8 cellular contexts compared by ENCODE assay signal in genomic region chr19:17302391-17303166, GRCh38. TPM values are rescaled to one million over a fixed set of nuclear protein-coding genes. Genes with fewer than 3 reads are reported as not detected.
DNase-seq lines count a peak whose midpoint lies in the region; ATAC-seq, FAIRE-seq and TF ChIP-seq lines count a peak whose summit lies in the region.

No MANE protein-coding gene starts in this region.

- H3K9ac ChIP-seq in MM.1S (ENCODE audit: low read length), result peak overlapping the region; percentile 72; the same call in 1 of the 2 replicates
- H3K9ac ChIP-seq in astrocyte (ENCODE audit: low read length), result peak overlapping the region; percentile 75
- peak overlapping the region; percentile 76 for H3K9ac ChIP-seq in HepG2 (ENCODE audit: insufficient read depth, low read depth, low read length)

- H3K9me2 ChIP-seq in MM.1S (replicated peaks; ENCODE audit: insufficient read depth, low read length), result no peaks in the 10 kb centered on the region

- TF ChIP-seq RAD21 in HepG2 (CRISPR knock-in tag; IDR thresholded peaks at IDR 0.05), result no peak

- CTCF ChIA-PET in CD8-positive, alpha-beta T cell (lab: Charles Lee), result interaction anchor here (1.0 to 4.2 kb wide), 4 partner anchors 9 to 93 kb away, joined by 3 to 21 read pairs (median 4); partner anchors contain the start of gene ANKLE1
- CTCF ChIA-PET in HepG2 (lab: Yijun Ruan, JAX; ENCODE audit: low intra/inter-chr PET ratio, low total read pairs), result no interaction called here

- H4K20me1 ChIP-seq in MM.1S (ENCODE audit: insufficient read depth, low read length), result no peaks in the 10 kb centered on the region
- H4K20me1 ChIP-seq in astrocyte (ENCODE audit: insufficient read depth, low read length), result peaks cover 3% of the 10 kb centered on the region
- H4K20me1 ChIP-seq in HepG2 (ENCODE audit: insufficient read depth, low read length), result no peaks in the 10 kb centered on the region

- BruUV-seq in HepG2 (replicated peaks; lab: Mats Ljungman, UMichigan), result no TSS peak

- FAIRE-seq in astrocyte (lab: Jason Lieb, UNC) (no peak), HepG2 (lab: Jason Lieb, UNC) (no peak)

- in situ Hi-C loops in HepG2 (cut with HindIII; ENCODE audit: extremely low pct_ligation_motif_present, low pct_unique_long_range_greater_than_20kb), result no loop called here

- TF ChIP-seq EP300 in HepG2 (IDR thresholded peaks at IDR 0.05; ENCODE audit: low read depth in 2 of 2, low read length in 2 of 2), result no peak
- TF ChIP-seq EP300 in HepG2 (CRISPR knock-in tag; IDR thresholded peaks at IDR 0.05; ENCODE audit: borderline replicate concordance), result no peak

- H3K4me1 Mint-ChIP-seq in CD8-positive, alpha-beta T cell (ENCODE audit: low read depth), result peaks cover 28% of the 10 kb centered on the region
- peaks cover 1% of the 10 kb centered on the region for H3K4me1 Mint-ChIP-seq in astrocyte (ENCODE audit: low read depth, unreplicated experiment)

- no peaks in the 10 kb centered on the region for H3K27me3 Mint-ChIP-seq in CD8-positive, alpha-beta T cell (ENCODE audit: low read depth)
- no peaks in the 10 kb centered on the region for H3K27me3 Mint-ChIP-seq in astrocyte (ENCODE audit: low read depth, unreplicated experiment)

- peak overlapping the region; percentile 58 for H3K27ac ChIP-seq in CD8-positive, alpha-beta T cell (ENCODE audit: low read depth, low read length)
- no peak overlapping the region for H3K27ac ChIP-seq in MM.1S (ENCODE audit: low read length)
- no peak overlapping the region for H3K27ac ChIP-seq in astrocyte (ENCODE audit: low read depth, low read length)
- peak overlapping the region; percentile 57 for H3K27ac ChIP-seq in HepG2 (ENCODE audit: extremely low read length, insufficient read depth, low read length)
- H3K27ac ChIP-seq in thyroid gland, result peak overlapping the region in 2 of 3 donors; percentile 90 to 91

- peak overlapping the region; percentile 87 for H2AFZ ChIP-seq in MM.1S (ENCODE audit: low read length)
- H2AFZ ChIP-seq in astrocyte (ENCODE audit: low read depth, low read length), result peak overlapping the region; percentile 67
- no peak overlapping the region for H2AFZ ChIP-seq in HepG2 (ENCODE audit: low read length)

- no peak for TF ChIP-seq CTCF in CD8-positive, alpha-beta T cell (IDR thresholded peaks at IDR 0.05)
- no peak for TF ChIP-seq CTCF in MM.1S (IDR thresholded peaks at IDR 0.05; ENCODE audit: low read length)
- no peak for TF ChIP-seq CTCF in astrocyte (IDR thresholded peaks at IDR 0.05; ENCODE audit: insufficient read depth, low read depth, low read length)
- no peak for TF ChIP-seq CTCF in HepG2 (CRISPR knock-in tag; IDR thresholded peaks at IDR 0.05)
- no peak for TF ChIP-seq CTCF in thyroid gland (IDR thresholded peaks at IDR 0.05)

- peak overlapping the region; percentile 89 for H3K4me2 ChIP-seq in MM.1S (ENCODE audit: low read depth, low read length)
- peak overlapping the region; percentile 87 for H3K4me2 ChIP-seq in astrocyte (ENCODE audit: low read length)
- peak overlapping the region; percentile 97 for H3K4me2 ChIP-seq in HepG2 (ENCODE audit: low read depth, low read length)

- peak overlapping the region; percentile 66 for H3K27ac Mint-ChIP-seq in CD8-positive, alpha-beta T cell
- no peak overlapping the region for H3K27ac Mint-ChIP-seq in astrocyte (ENCODE audit: unreplicated experiment)

- peaks cover 6% of the 10 kb centered on the region for H3K36me3 Mint-ChIP-seq in CD8-positive, alpha-beta T cell
- peaks cover 2% of the 10 kb centered on the region for H3K36me3 Mint-ChIP-seq in astrocyte (ENCODE audit: low read depth, unreplicated experiment)

- H3K4me3 Mint-ChIP-seq in CD8-positive, alpha-beta T cell, result peak overlapping the region; percentile 77
- H3K4me3 Mint-ChIP-seq in astrocyte (ENCODE audit: unreplicated experiment), result peak overlapping the region; percentile 78

- peak in 3 of 7 experiments; percentile 21 to 46 (median 28) for DNase-seq in CD8-positive, alpha-beta T cell
- DNase-seq in MM.1S (no peak), astrocyte (ENCODE audit: low read depth) (no peak), HepG2 (ENCODE audit: low spot score) (no peak), thyroid gland (peak in 1 of 2 donors; percentile 24), NCI-H524 treated with DMSO at 0.1 percent for 48 hours (lab: John Stamatoyannopoulos, UW) (no peak)

- no peak for TF ChIP-seq POLR2A in HepG2 (IDR thresholded peaks at IDR 0.05; ENCODE audit: insufficient read depth in 1 of 2, low read depth in 2 of 2, low read length in 2 of 2)
- no peak for TF ChIP-seq POLR2A in thyroid gland (IDR thresholded peaks at IDR 0.05)

- WGBS in HepG2 (ENCODE audit: low lambda C conversion rate), result 38% methylated on average over 2 of the region's 29 CpGs
- 12 to 40% methylated on average over 2 to 7 of the region's 29 CpGs for WGBS in thyroid gland, 2 donors

- H3F3A ChIP-seq in MM.1S (ENCODE audit: insufficient read depth, low read length), result peaks cover 19% of the 10 kb centered on the region

- H3K27me3 ChIP-seq in CD8-positive, alpha-beta T cell (ENCODE audit: insufficient read depth, low read length), result no peaks in the 10 kb centered on the region
- no peaks in the 10 kb centered on the region for H3K27me3 ChIP-seq in MM.1S (replicated peaks; ENCODE audit: insufficient read depth, low read length)
- H3K27me3 ChIP-seq in astrocyte (ENCODE audit: insufficient read depth, low read length), result no peaks in the 10 kb centered on the region
- H3K27me3 ChIP-seq in HepG2 (ENCODE audit: control insufficient read depth in 1 of 2, insufficient read depth in 2 of 2, low read length in 2 of 2), result no peaks in the 10 kb centered on the region
- no peaks in the 10 kb centered on the region for H3K27me3 ChIP-seq in thyroid gland

- peaks cover 32% of the 10 kb centered on the region for H3K4me1 ChIP-seq in CD8-positive, alpha-beta T cell (ENCODE audit: insufficient read depth, low read length)
- peaks cover 17% of the 10 kb centered on the region for H3K4me1 ChIP-seq in MM.1S (ENCODE audit: low read length)
- peaks cover 12% of the 10 kb centered on the region for H3K4me1 ChIP-seq in astrocyte (ENCODE audit: insufficient read depth, low read length)
- H3K4me1 ChIP-seq in HepG2 (ENCODE audit: insufficient read depth, low read length), result peaks cover 33% of the 10 kb centered on the region
- H3K4me1 ChIP-seq in thyroid gland, result peaks cover 36 to 37% of the 10 kb centered on the region in 2 donors

- no peaks in the 10 kb centered on the region for H3K9me3 Mint-ChIP-seq in CD8-positive, alpha-beta T cell
- no peaks in the 10 kb centered on the region for H3K9me3 Mint-ChIP-seq in astrocyte (ENCODE audit: unreplicated experiment)

- H3K9me3 ChIP-seq in CD8-positive, alpha-beta T cell (ENCODE audit: low read length), result no peaks in the 10 kb centered on the region
- H3K9me3 ChIP-seq in MM.1S (replicated peaks; ENCODE audit: insufficient read depth, low read length) (no peaks in the 10 kb centered on the region), astrocyte (ENCODE audit: insufficient read depth, low read depth, low read length) (no peaks in the 10 kb centered on the region), HepG2 (ENCODE audit: low read length) (peaks cover 5% of the 10 kb centered on the region), thyroid gland (no peaks in the 10 kb centered on the region)

- peak; percentile 12 for ATAC-seq in CD8-positive, alpha-beta T cell
- ATAC-seq in HepG2 (peak; percentile 3), GM19328 (IDR thresholded peaks at IDR 0.05; ENCODE audit: unreplicated experiment) (no peak), HG03159 (IDR thresholded peaks at IDR 0.05; ENCODE audit: unreplicated experiment) (no peak)

- intact Hi-C loops in CD8-positive, alpha-beta T cell (cut with DNase I, micrococcal nuclease), result no loop called here
- intact Hi-C loops in HepG2 (cut with micrococcal nuclease; ENCODE audit: unreplicated experiment) (loop anchor here (1.0 kb wide), 1 partner anchor 87 kb away; the partner anchor contains the start of gene USE1), thyroid gland (cut with DNase I) (no loop called here)

- POLR2A ChIA-PET in CD8-positive, alpha-beta T cell (lab: Charles Lee), result interaction anchor here (0.6 to 1.4 kb wide), 2 partner anchors 31 to 526 kb away, joined by 4 read pairs; no protein-coding TSS in a partner anchor
- POLR2A ChIA-PET in HepG2 (lab: Yijun Ruan, JAX), result interaction anchor here (0.6 to 1.8 kb wide), 4 partner anchors 47 to 87 kb away, joined by 3 to 6 read pairs (median 4); partner anchors contain the start of gene USE1

- H3K4me3 ChIP-seq in CD8-positive, alpha-beta T cell (ENCODE audit: low read depth, low read length), result peak overlapping the region; percentile 85
- H3K4me3 ChIP-seq in MM.1S (ENCODE audit: low read length), result peak overlapping the region; percentile 77
- peak overlapping the region; percentile 57 for H3K4me3 ChIP-seq in astrocyte (ENCODE audit: insufficient read depth, low read depth, low read length)
- H3K4me3 ChIP-seq in HepG2 (replicated peaks in 1 of 3; ENCODE audit: insufficient read depth in 1 of 3, low read depth in 2 of 3, low read length in 3 of 3), result peak overlapping the region; percentile 81 to 88 (median 81)
- H3K4me3 ChIP-seq in thyroid gland (replicated peaks in 1 of 3), result peak overlapping the region in 2 of 3 donors; percentile 17 to 75

- H3K79me2 ChIP-seq in MM.1S (ENCODE audit: low read length) (peaks cover 15% of the 10 kb centered on the region), astrocyte (ENCODE audit: insufficient read depth, low read length) (peaks cover 7% of the 10 kb centered on the region), HepG2 (ENCODE audit: insufficient read depth, low read length) (peaks cover 3% of the 10 kb centered on the region)

- no peaks in the 10 kb centered on the region for H3K36me3 ChIP-seq in CD8-positive, alpha-beta T cell (ENCODE audit: insufficient read depth, low read length)
- no peaks in the 10 kb centered on the region for H3K36me3 ChIP-seq in MM.1S (replicated peaks; ENCODE audit: insufficient read depth, low read length)
- no peaks in the 10 kb centered on the region for H3K36me3 ChIP-seq in astrocyte (ENCODE audit: insufficient read depth, low read length)
- peaks cover 0 to 6% of the 10 kb centered on the region in 2 experiments; a peak in 1 of 5 replicates for H3K36me3 ChIP-seq in HepG2 (replicated peaks in 1 of 2; ENCODE audit: control insufficient read depth in 1 of 2, insufficient read depth in 2 of 2, low read length in 2 of 2)
- peaks cover 0 to 2% of the 10 kb centered on the region in 2 donors for H3K36me3 ChIP-seq in thyroid gland

RNA-seq across cellular contexts. Expression of gene ABHD8, which starts 0.6 kb away (rescaled TPM):
- 1 to 10 TPM; 3.3 to 3.9 TPM for total RNA-seq in CD8-positive, alpha-beta T cell
- total RNA-seq in astrocyte, result 8.5 and 9.4 TPM in 2 replicates
- total RNA-seq in HepG2 (2016; rRNA removed; fragmentation: Illumina TruSeq; extraction: Trizol), result 5.6 and 7.2 TPM in 2 replicates
- 8.5 and 10.5 TPM in 2 replicates for total RNA-seq in HepG2 (2016; cell fraction: cytosol; rRNA removed; fragmentation: Illumina TruSeq; extraction: Trizol; ENCODE audit: low read depth)
- total RNA-seq in HepG2 (2016; cell fraction: insoluble cytoplasmic fraction; rRNA removed; fragmentation: Illumina TruSeq; extraction: Trizol), result 4.8 and 6.5 TPM in 2 replicates
- 17.7 and 20.6 TPM in 2 replicates for total RNA-seq in HepG2 (2016; cell fraction: membrane; rRNA removed; fragmentation: Illumina TruSeq; extraction: Trizol)
- total RNA-seq in HepG2 (2016; cell fraction: nucleus; rRNA removed; fragmentation: Illumina TruSeq; extraction: Trizol), result 2.8 and 3.3 TPM in 2 replicates
- 6.3 and 9.9 TPM in 2 replicates for polyA plus RNA-seq in HepG2 (2011; rRNA removed)
- polyA plus RNA-seq in HepG2 (2011; cell fraction: cytosol; rRNA removed), result 8.3 and 14.2 TPM in 2 replicates
- polyA plus RNA-seq in HepG2 (2011; cell fraction: nucleus; rRNA removed), result 8.7 and 9.0 TPM in 2 replicates
- polyA plus RNA-seq in HepG2 (2012), result 5.9 and 7.7 TPM in 2 replicates
- polyA plus RNA-seq in HepG2 (2016; cell fraction: cytosol; fragmentation: Illumina TruSeq; extraction: Trizol; ENCODE audit: low read depth), result 15.3 and 17.8 TPM in 2 replicates
- polyA plus RNA-seq in HepG2 (2016; cell fraction: insoluble cytoplasmic fraction; fragmentation: Illumina TruSeq; extraction: Trizol; ENCODE audit: low read depth), result 7.9 and 9.0 TPM in 2 replicates
- polyA plus RNA-seq in HepG2 (2016; cell fraction: membrane; fragmentation: Illumina TruSeq; extraction: Trizol; ENCODE audit: low read depth), result 23.3 and 24.4 TPM in 2 replicates
- polyA plus RNA-seq in HepG2 (2016; cell fraction: nucleus; fragmentation: Illumina TruSeq; extraction: Trizol; ENCODE audit: insufficient read depth, low read depth), result 6.1 and 8.3 TPM in 2 replicates
- polyA minus RNA-seq in HepG2 (2011; rRNA and poly(A)+ RNA removed; ENCODE audit: low replicate concordance), result 4.2 and 22.1 TPM in 2 replicates
- 9.0 and 9.2 TPM in 2 replicates for polyA minus RNA-seq in HepG2 (2011; cell fraction: cytosol; rRNA and poly(A)+ RNA removed)
- 4.6 and 6.1 TPM in 2 replicates for polyA minus RNA-seq in HepG2 (2011; cell fraction: nucleus; rRNA and poly(A)+ RNA removed)
- 10 to 100 TPM; 14.4 to 31.2 (median 23.3) TPM for total RNA-seq in thyroid gland

RNA-seq across cellular contexts. Expression of gene MRPL34, which starts 3.1 kb away (rescaled TPM):
- 10 to 100 TPM; 29.5 to 33.8 TPM for total RNA-seq in CD8-positive, alpha-beta T cell
- total RNA-seq in astrocyte (64.8 and 65.1 TPM in 2 replicates), HepG2 (2016; rRNA removed; fragmentation: Illumina TruSeq; extraction: Trizol) (77.3 and 93.6 TPM in 2 replicates), thyroid gland (100 to 1,000 TPM in 3 of 4 donors, 10 to 100 TPM in 1; 95.8 to 311 (median 149) TPM)
- 45.1 and 52.9 TPM in 2 replicates for total RNA-seq in HepG2 (2016; cell fraction: cytosol; rRNA removed; fragmentation: Illumina TruSeq; extraction: Trizol; ENCODE audit: low read depth)
- total RNA-seq in HepG2 (2016; cell fraction: insoluble cytoplasmic fraction; rRNA removed; fragmentation: Illumina TruSeq; extraction: Trizol), result 85.6 and 107 TPM in 2 replicates
- total RNA-seq in HepG2 (2016; cell fraction: membrane; rRNA removed; fragmentation: Illumina TruSeq; extraction: Trizol), result 66.3 and 68.2 TPM in 2 replicates
- total RNA-seq in HepG2 (2016; cell fraction: nucleus; rRNA removed; fragmentation: Illumina TruSeq; extraction: Trizol), result 30.0 and 33.9 TPM in 2 replicates
- polyA plus RNA-seq in HepG2 (2011; rRNA removed), result 67.7 and 74.0 TPM in 2 replicates
- 58.9 and 74.9 TPM in 2 replicates for polyA plus RNA-seq in HepG2 (2011; cell fraction: cytosol; rRNA removed)
- polyA plus RNA-seq in HepG2 (2011; cell fraction: nucleus; rRNA removed), result 20.3 and 25.7 TPM in 2 replicates
- 44.9 and 52.3 TPM in 2 replicates for polyA plus RNA-seq in HepG2 (2012)
- polyA plus RNA-seq in HepG2 (2016; cell fraction: cytosol; fragmentation: Illumina TruSeq; extraction: Trizol; ENCODE audit: low read depth), result 56.0 and 60.4 TPM in 2 replicates
- polyA plus RNA-seq in HepG2 (2016; cell fraction: insoluble cytoplasmic fraction; fragmentation: Illumina TruSeq; extraction: Trizol; ENCODE audit: low read depth), result 143 and 167 TPM in 2 replicates
- polyA plus RNA-seq in HepG2 (2016; cell fraction: membrane; fragmentation: Illumina TruSeq; extraction: Trizol; ENCODE audit: low read depth), result 87.6 and 88.1 TPM in 2 replicates
- polyA plus RNA-seq in HepG2 (2016; cell fraction: nucleus; fragmentation: Illumina TruSeq; extraction: Trizol; ENCODE audit: insufficient read depth, low read depth), result 83.1 and 91.2 TPM in 2 replicates
- 18.5 and 37.3 TPM in 2 replicates for polyA minus RNA-seq in HepG2 (2011; rRNA and poly(A)+ RNA removed; ENCODE audit: low replicate concordance)
- polyA minus RNA-seq in HepG2 (2011; cell fraction: cytosol; rRNA and poly(A)+ RNA removed), result 16.2 and 18.6 TPM in 2 replicates
- 3.0 and 5.1 TPM in 2 replicates for polyA minus RNA-seq in HepG2 (2011; cell fraction: nucleus; rRNA and poly(A)+ RNA removed)

RNA-seq across cellular contexts. Expression of gene DDA1, which starts 6.8 kb away (rescaled TPM):
- 10 to 100 TPM; 47.7 to 54.6 TPM for total RNA-seq in CD8-positive, alpha-beta T cell
- 115 and 123 TPM in 2 replicates for total RNA-seq in astrocyte
- total RNA-seq in HepG2 (2016; rRNA removed; fragmentation: Illumina TruSeq; extraction: Trizol), result 17.5 and 24.5 TPM in 2 replicates
- total RNA-seq in HepG2 (2016; cell fraction: cytosol; rRNA removed; fragmentation: Illumina TruSeq; extraction: Trizol; ENCODE audit: low read depth), result 25.4 and 29.1 TPM in 2 replicates
- total RNA-seq in HepG2 (2016; cell fraction: insoluble cytoplasmic fraction; rRNA removed; fragmentation: Illumina TruSeq; extraction: Trizol), result 15.9 and 21.5 TPM in 2 replicates
- 26.5 and 27.3 TPM in 2 replicates for total RNA-seq in HepG2 (2016; cell fraction: membrane; rRNA removed; fragmentation: Illumina TruSeq; extraction: Trizol)
- total RNA-seq in HepG2 (2016; cell fraction: nucleus; rRNA removed; fragmentation: Illumina TruSeq; extraction: Trizol), result 12.8 and 19.3 TPM in 2 replicates
- 26.0 and 26.6 TPM in 2 replicates for polyA plus RNA-seq in HepG2 (2011; rRNA removed)
- polyA plus RNA-seq in HepG2 (2011; cell fraction: cytosol; rRNA removed), result 26.2 and 28.7 TPM in 2 replicates
- 28.5 and 30.3 TPM in 2 replicates for polyA plus RNA-seq in HepG2 (2011; cell fraction: nucleus; rRNA removed)
- polyA plus RNA-seq in HepG2 (2012), result 23.7 and 24.8 TPM in 2 replicates
- 60.1 and 61.7 TPM in 2 replicates for polyA plus RNA-seq in HepG2 (2016; cell fraction: cytosol; fragmentation: Illumina TruSeq; extraction: Trizol; ENCODE audit: low read depth)
- polyA plus RNA-seq in HepG2 (2016; cell fraction: insoluble cytoplasmic fraction; fragmentation: Illumina TruSeq; extraction: Trizol; ENCODE audit: low read depth), result 37.0 and 42.5 TPM in 2 replicates
- polyA plus RNA-seq in HepG2 (2016; cell fraction: membrane; fragmentation: Illumina TruSeq; extraction: Trizol; ENCODE audit: low read depth), result 48.4 and 51.3 TPM in 2 replicates
- 41.0 and 47.5 TPM in 2 replicates for polyA plus RNA-seq in HepG2 (2016; cell fraction: nucleus; fragmentation: Illumina TruSeq; extraction: Trizol; ENCODE audit: insufficient read depth, low read depth)
- 10.1 and 17.7 TPM in 2 replicates for polyA minus RNA-seq in HepG2 (2011; rRNA and poly(A)+ RNA removed; ENCODE audit: low replicate concordance)
- polyA minus RNA-seq in HepG2 (2011; cell fraction: cytosol; rRNA and poly(A)+ RNA removed), result 6.3 and 6.9 TPM in 2 replicates
- polyA minus RNA-seq in HepG2 (2011; cell fraction: nucleus; rRNA and poly(A)+ RNA removed), result 7.2 and 10.8 TPM in 2 replicates
- 10 to 100 TPM; 14.5 to 40.4 (median 20.1) TPM for total RNA-seq in thyroid gland

RNA-seq across cellular contexts. Expression of gene ANKLE1, which starts 20.9 kb away (rescaled TPM):
- 1 to 10 TPM; 1.3 TPM for total RNA-seq in CD8-positive, alpha-beta T cell
- total RNA-seq in astrocyte (1.0 and 1.8 TPM in 2 replicates), HepG2 (2016; rRNA removed; fragmentation: Illumina TruSeq; extraction: Trizol) (0.22 and 0.69 TPM in 2 replicates), thyroid gland (under 1 TPM; 0.11 to 0.40 (median 0.27) TPM)
- total RNA-seq in HepG2 (2016; cell fraction: cytosol; rRNA removed; fragmentation: Illumina TruSeq; extraction: Trizol; ENCODE audit: low read depth), result 0.09 TPM in 1 of 2 replicates, not detected in the other
- total RNA-seq in HepG2 (2016; cell fraction: insoluble cytoplasmic fraction; rRNA removed; fragmentation: Illumina TruSeq; extraction: Trizol), result 0.12 and 0.71 TPM in 2 replicates
- 0.14 and 0.37 TPM in 2 replicates for total RNA-seq in HepG2 (2016; cell fraction: membrane; rRNA removed; fragmentation: Illumina TruSeq; extraction: Trizol)
- 0.87 and 0.88 TPM in 2 replicates for total RNA-seq in HepG2 (2016; cell fraction: nucleus; rRNA removed; fragmentation: Illumina TruSeq; extraction: Trizol)
- 1.5 TPM in 2 replicates for polyA plus RNA-seq in HepG2 (2011; rRNA removed)
- polyA plus RNA-seq in HepG2 (2011; cell fraction: cytosol; rRNA removed), result 0.21 and 0.32 TPM in 2 replicates
- polyA plus RNA-seq in HepG2 (2011; cell fraction: nucleus; rRNA removed), result 9.6 and 13.7 TPM in 2 replicates
- 0.87 and 1.1 TPM in 2 replicates for polyA plus RNA-seq in HepG2 (2012)
- 0.06 and 0.08 TPM in 2 replicates for polyA plus RNA-seq in HepG2 (2016; cell fraction: cytosol; fragmentation: Illumina TruSeq; extraction: Trizol; ENCODE audit: low read depth)
- 0.14 and 0.39 TPM in 2 replicates for polyA plus RNA-seq in HepG2 (2016; cell fraction: insoluble cytoplasmic fraction; fragmentation: Illumina TruSeq; extraction: Trizol; ENCODE audit: low read depth)
- polyA plus RNA-seq in HepG2 (2016; cell fraction: membrane; fragmentation: Illumina TruSeq; extraction: Trizol; ENCODE audit: low read depth), result 0.12 and 0.19 TPM in 2 replicates
- 4.2 and 4.6 TPM in 2 replicates for polyA plus RNA-seq in HepG2 (2016; cell fraction: nucleus; fragmentation: Illumina TruSeq; extraction: Trizol; ENCODE audit: insufficient read depth, low read depth)
- 1.3 and 1.6 TPM in 2 replicates for polyA minus RNA-seq in HepG2 (2011; rRNA and poly(A)+ RNA removed; ENCODE audit: low replicate concordance)
- polyA minus RNA-seq in HepG2 (2011; cell fraction: cytosol; rRNA and poly(A)+ RNA removed), result 0.99 TPM in 1 of 2 replicates, not detected in the other
- 1.0 and 2.9 TPM in 2 replicates for polyA minus RNA-seq in HepG2 (2011; cell fraction: nucleus; rRNA and poly(A)+ RNA removed)

RNA-seq across cellular contexts. Expression of gene ANO8, which starts 32.1 kb away (rescaled TPM):
- 10 to 100 TPM; 11.6 to 12.5 TPM for total RNA-seq in CD8-positive, alpha-beta T cell
- total RNA-seq in astrocyte (8.1 and 9.0 TPM in 2 replicates), HepG2 (2016; rRNA removed; fragmentation: Illumina TruSeq; extraction: Trizol) (0.79 and 1.8 TPM in 2 replicates), thyroid gland (10 to 100 TPM in 1 of 4 donors, 1 to 10 TPM in 3; 5.0 to 10.9 (median 5.9) TPM)
- 0.26 and 0.51 TPM in 2 replicates for total RNA-seq in HepG2 (2016; cell fraction: cytosol; rRNA removed; fragmentation: Illumina TruSeq; extraction: Trizol; ENCODE audit: low read depth)
- total RNA-seq in HepG2 (2016; cell fraction: insoluble cytoplasmic fraction; rRNA removed; fragmentation: Illumina TruSeq; extraction: Trizol), result 0.62 and 2.2 TPM in 2 replicates
- total RNA-seq in HepG2 (2016; cell fraction: membrane; rRNA removed; fragmentation: Illumina TruSeq; extraction: Trizol), result 0.69 and 0.87 TPM in 2 replicates
- total RNA-seq in HepG2 (2016; cell fraction: nucleus; rRNA removed; fragmentation: Illumina TruSeq; extraction: Trizol), result 3.0 and 3.6 TPM in 2 replicates
- 3.5 and 5.1 TPM in 2 replicates for polyA plus RNA-seq in HepG2 (2011; rRNA removed)
- polyA plus RNA-seq in HepG2 (2011; cell fraction: cytosol; rRNA removed), result 1.8 and 2.2 TPM in 2 replicates
- polyA plus RNA-seq in HepG2 (2011; cell fraction: nucleus; rRNA removed), result 27.1 and 30.5 TPM in 2 replicates
- polyA plus RNA-seq in HepG2 (2012), result 3.2 and 4.5 TPM in 2 replicates
- polyA plus RNA-seq in HepG2 (2016; cell fraction: cytosol; fragmentation: Illumina TruSeq; extraction: Trizol; ENCODE audit: low read depth), result 0.24 and 0.28 TPM in 2 replicates
- 0.87 and 1.1 TPM in 2 replicates for polyA plus RNA-seq in HepG2 (2016; cell fraction: insoluble cytoplasmic fraction; fragmentation: Illumina TruSeq; extraction: Trizol; ENCODE audit: low read depth)
- polyA plus RNA-seq in HepG2 (2016; cell fraction: membrane; fragmentation: Illumina TruSeq; extraction: Trizol; ENCODE audit: low read depth), result 0.37 and 0.50 TPM in 2 replicates
- 12.4 and 14.0 TPM in 2 replicates for polyA plus RNA-seq in HepG2 (2016; cell fraction: nucleus; fragmentation: Illumina TruSeq; extraction: Trizol; ENCODE audit: insufficient read depth, low read depth)
- polyA minus RNA-seq in HepG2 (2011; rRNA and poly(A)+ RNA removed; ENCODE audit: low replicate concordance), result 7.6 and 10.4 TPM in 2 replicates
- polyA minus RNA-seq in HepG2 (2011; cell fraction: cytosol; rRNA and poly(A)+ RNA removed), result 3.0 TPM in 2 replicates
- 9.2 and 9.3 TPM in 2 replicates for polyA minus RNA-seq in HepG2 (2011; cell fraction: nucleus; rRNA and poly(A)+ RNA removed)

Comparison
In these comparisons a context has a peak if more than half of its experiments do, and no peak if none do; other contexts are left out.
1. ATAC-seq: peak in CD8-positive, alpha-beta T cell (single experiment) and HepG2 (single experiment); none in GM19328 (single experiment) and HG03159 (single experiment).
2. H3K27ac ChIP-seq: peak in CD8-positive, alpha-beta T cell (single experiment), HepG2 (single experiment) and thyroid gland (2 of 3); none in MM.1S (single experiment) and astrocyte (single experiment).
3. Peak in every context shown above with its lines, with median percentiles within 50 percentile points of each other: H3K4me3 ChIP-seq, H3K4me2 ChIP-seq and H3K9ac ChIP-seq.